In genomic region chr7:156527458-156527890, GRCh38 we compare ENCODE assay signal across 9 cellular contexts.
"Had no signal": no experiment of that assay in that cellular context is flagged by ENCODE, and none has a peak within 500 bp of the region (broad histone marks: within the 10 kb centered on the region; RNA-seq: fewer than 3 reads in every experiment).

No MANE protein-coding gene starts in this region.

- DNase-seq: activated CD4-positive, alpha-beta T cell treated with anti-CD3 and anti-CD28 coated beads, Interleukin-2, amount 50 U/mL, for 4 hours; activated CD4-positive, CD25-positive, alpha-beta regulatory T cell treated with anti-CD3 and anti-CD28 coated beads, Interleukin-2, amount 50 U/mL, for 72 hours; activated T-cell treated with anti-CD3 and anti-CD28 coated beads, Interleukin-2, amount 50 U/mL, for 1 hour; central memory CD4-positive, alpha-beta T cell; cortex of kidney; effector memory CD4-positive, alpha-beta T cell; mammary epithelial cell; stimulated activated CD4-positive, alpha-beta T cell treated with anti-CD3 and anti-CD28 coated beads, Interleukin-15, amount 100 ng/mL, for 24 hours; stimulated activated CD4-positive, alpha-beta T cell treated with anti-CD3 and anti-CD28 coated beads, Interleukin-4, amount 100 ng/mL, for 24 hours had no signal
